20 cellular contexts compared by ENCODE assay signal in genomic region chr19:35184884-35185283, GRCh38. TPM values are rescaled to one million over a fixed set of nuclear protein-coding genes. Genes with fewer than 3 reads are reported as not detected.
DNase-seq lines count a peak whose midpoint lies in the region; ATAC-seq, FAIRE-seq and TF ChIP-seq lines count a peak whose summit lies in the region.
"Had no signal": no experiment of that assay in that cellular context is flagged by ENCODE, and none has a peak within 500 bp of the region (broad histone marks: within the 10 kb centered on the region; RNA-seq: fewer than 3 reads in every experiment).

No MANE protein-coding gene starts in this region.

- no peak for TF ChIP-seq CTCF in A549 (IDR thresholded peaks at IDR 0.05)

- TF ChIP-seq RAD21 in A549 (conservative IDR thresholded peaks at IDR 0.05 in 1 of 2, IDR thresholded peaks at IDR 0.05 in 1 of 2) = no peak

- CTCF ChIA-PET in A549 (lab: Yijun Ruan, JAX) = no interaction called here

- no peak overlapping the region for H3K4me3 ChIP-seq in A549

- no peak overlapping the region for H3K4me3 Mint-ChIP-seq in activated T-cell treated with anti-CD3 and anti-CD28 coated beads, Interleukin-2, amount 50 U/mL, for 72 hours
- no peak overlapping the region for H3K4me3 Mint-ChIP-seq in activated T-cell treated with anti-CD3 and anti-CD28 coated beads, Interleukin-2, amount 50 U/mL, for 24 hours
- no peak overlapping the region for H3K4me3 Mint-ChIP-seq in activated T-helper 17 cell treated with anti-CD3 and anti-CD28 coated beads, Interleukin-2, amount 50 U/mL, for 72 hours
- H3K4me3 Mint-ChIP-seq: CD4-positive, alpha-beta T cell; H9 had no signal

- H3K27ac ChIP-seq in A549 = no peak overlapping the region
- H3K27ac ChIP-seq: C4-2B had no signal

- H3K4me1 ChIP-seq in A549 = no peaks in the 10 kb centered on the region
- H3K4me1 ChIP-seq: Caco-2 had no signal

- H3K4me2 ChIP-seq in A549 = no peak overlapping the region

- no peak for DNase-seq in activated T-cell treated with anti-CD3 and anti-CD28 coated beads, Interleukin-2, amount 50 U/mL, for 72 hours
- no peak for DNase-seq in activated T-cell treated with anti-CD3 and anti-CD28 coated beads, Interleukin-2, amount 50 U/mL, for 24 hours
- no peak for DNase-seq in A549 (ENCODE audit: low read depth in 1 of 2, low spot score in 1 of 2)
- DNase-seq in NCI-H226 = peak; percentile 61
- no peak for DNase-seq in NCI-H526 treated with DMSO at 0.1 percent for 48 hours (lab: John Stamatoyannopoulos, UW)
- no peak for DNase-seq in amniotic stem cell (lab: John Stamatoyannopoulos, UW)
- DNase-seq: AML-193; Caco-2; CD4-positive, alpha-beta T cell; H9 had no signal

- no peaks in the 10 kb centered on the region for H3K27me3 Mint-ChIP-seq in activated T-cell treated with anti-CD3 and anti-CD28 coated beads, Interleukin-2, amount 50 U/mL, for 72 hours (ENCODE audit: low read depth)
- H3K27me3 Mint-ChIP-seq in activated T-cell treated with anti-CD3 and anti-CD28 coated beads, Interleukin-2, amount 50 U/mL, for 24 hours = no peaks in the 10 kb centered on the region
- H3K27me3 Mint-ChIP-seq in activated T-helper 17 cell treated with anti-CD3 and anti-CD28 coated beads, Interleukin-2, amount 50 U/mL, for 72 hours = no peaks in the 10 kb centered on the region
- H3K27me3 Mint-ChIP-seq: CD4-positive, alpha-beta T cell had no signal

- ATAC-seq in activated T-cell treated with anti-CD3 and anti-CD28 coated beads, Interleukin-2, amount 50 U/mL, for 72 hours (replicated peaks in 1 of 2) = peak; percentile 72 to 76
- ATAC-seq in A549 = 0 out of 6 replicates have a peak, but pooled peaks of 1 of the 2 experiments have one; percentile 38
- ATAC-seq in activated T-helper 17 cell treated with anti-CD3 and anti-CD28 coated beads, Interleukin-2, amount 50 U/mL, for 72 hours (replicated peaks) = peak; percentile 75

- H3K27ac Mint-ChIP-seq in activated T-cell treated with anti-CD3 and anti-CD28 coated beads, Interleukin-2, amount 50 U/mL, for 72 hours = no peak overlapping the region
- no peak overlapping the region for H3K27ac Mint-ChIP-seq in activated T-cell treated with anti-CD3 and anti-CD28 coated beads, Interleukin-2, amount 50 U/mL, for 24 hours
- no peak overlapping the region for H3K27ac Mint-ChIP-seq in activated T-helper 17 cell treated with anti-CD3 and anti-CD28 coated beads, Interleukin-2, amount 50 U/mL, for 72 hours
- H3K27ac Mint-ChIP-seq: CD4-positive, alpha-beta T cell; H9 had no signal

- TF ChIP-seq POLR2A in A549 (IDR thresholded peaks at IDR 0.05; ENCODE audit: low read length) = no peak

- FAIRE-seq in A549 (lab: Jason Lieb, UNC) = peak; percentile 72
- FAIRE-seq: A204.1, D721Med, G401.6, GM12891, GM19239, H1, HTR-8/SVneo had no signal

- H3K36me3 Mint-ChIP-seq in activated T-cell treated with anti-CD3 and anti-CD28 coated beads, Interleukin-2, amount 50 U/mL, for 72 hours (ENCODE audit: insufficient read depth in 2 of 2) = no peaks in the 10 kb centered on the region
- no peaks in the 10 kb centered on the region for H3K36me3 Mint-ChIP-seq in activated T-cell treated with anti-CD3 and anti-CD28 coated beads, Interleukin-2, amount 50 U/mL, for 24 hours (ENCODE audit: low read depth)
- H3K36me3 Mint-ChIP-seq in activated T-helper 17 cell treated with anti-CD3 and anti-CD28 coated beads, Interleukin-2, amount 50 U/mL, for 72 hours (ENCODE audit: low read depth) = no peaks in the 10 kb centered on the region

- peaks cover 11% of the 10 kb centered on the region; the same call in 2 of the 3 replicates for H3K9me3 ChIP-seq in A549

- H3K9me3 Mint-ChIP-seq in activated T-cell treated with anti-CD3 and anti-CD28 coated beads, Interleukin-2, amount 50 U/mL, for 72 hours = peaks cover 0 to 2% of the 10 kb centered on the region in 2 donors
- H3K9me3 Mint-ChIP-seq in activated T-cell treated with anti-CD3 and anti-CD28 coated beads, Interleukin-2, amount 50 U/mL, for 24 hours = peaks cover 11% of the 10 kb centered on the region
- no peaks in the 10 kb centered on the region for H3K9me3 Mint-ChIP-seq in activated T-helper 17 cell treated with anti-CD3 and anti-CD28 coated beads, Interleukin-2, amount 50 U/mL, for 72 hours
- H3K9me3 Mint-ChIP-seq: CD4-positive, alpha-beta T cell had no signal

- 9% methylated on average over 2 of the region's 2 CpGs for WGBS in A549 (ENCODE audit: missing lambda C conversion rate)

- POLR2A ChIA-PET in A549 (lab: Yijun Ruan, JAX) = no interaction called here

- H3K4me1 Mint-ChIP-seq in activated T-cell treated with anti-CD3 and anti-CD28 coated beads, Interleukin-2, amount 50 U/mL, for 72 hours (ENCODE audit: low read depth) = peaks cover 13% of the 10 kb centered on the region
- peaks cover 6% of the 10 kb centered on the region for H3K4me1 Mint-ChIP-seq in activated T-cell treated with anti-CD3 and anti-CD28 coated beads, Interleukin-2, amount 50 U/mL, for 24 hours (ENCODE audit: low read depth)
- peaks cover 7% of the 10 kb centered on the region for H3K4me1 Mint-ChIP-seq in activated T-helper 17 cell treated with anti-CD3 and anti-CD28 coated beads, Interleukin-2, amount 50 U/mL, for 72 hours

- no peak for TF ChIP-seq EP300 in A549 (IDR thresholded peaks at IDR 0.05)

TF ChIP-seq in A549, 52 proteins besides CTCF, POLR2A, EP300 and RAD21:
- TF ChIP-seq ELK1 (IDR thresholded peaks at IDR 0.05; ENCODE audit: low read depth, low read length) = no peak
- TF ChIP-seq CBX8 (IDR thresholded peaks at IDR 0.05) = no peak

RNA-seq across cellular contexts. Expression of gene FXYD5, which starts 30.3 kb away (rescaled TPM):
- total RNA-seq in activated T-cell treated with anti-CD3 and anti-CD28 coated beads, Interleukin-2, amount 50 U/mL, for 72 hours = 100 to 1,000 TPM; 331 to 342 TPM
- 70.8 and 77.3 TPM in 2 replicates for polyA plus RNA-seq in A549 (2011; rRNA removed)
- polyA plus RNA-seq in A549 (2012; cell fraction: cytosol; rRNA removed) = 191 and 198 TPM in 2 replicates
- polyA plus RNA-seq in A549 (2012; cell fraction: nucleus; rRNA removed) = 126 and 158 TPM in 2 replicates
- polyA plus RNA-seq in A549 (2017; fragmentation: RNase III; extraction: RNeasy Plus Mini Kit Qiagen cat#74134 plus additional on column Dnase treatment) = 106 to 116 TPM (median 113 TPM) in 3 replicates
- polyA minus RNA-seq in A549 (2011; rRNA and poly(A)+ RNA removed) = 154 and 174 TPM in 2 replicates
- 100 to 1,000 TPM; 214 to 257 TPM for total RNA-seq in activated T-helper 17 cell treated with anti-CD3 and anti-CD28 coated beads, Interleukin-2, amount 50 U/mL, for 72 hours

RNA-seq across cellular contexts. Expression of gene FXYD7, which starts 41.8 kb away (rescaled TPM):
- total RNA-seq in activated T-cell treated with anti-CD3 and anti-CD28 coated beads, Interleukin-2, amount 50 U/mL, for 72 hours = 1 to 10 TPM; 1.0 to 1.2 TPM
- polyA plus RNA-seq in A549 (2011; rRNA removed) (not detected in 2 replicates), A549 (2017; fragmentation: RNase III; extraction: RNeasy Plus Mini Kit Qiagen cat#74134 plus additional on column Dnase treatment) (0.15 TPM in 1 of 3 replicates, not detected in the others)
- polyA plus RNA-seq in A549 (2012; cell fraction: cytosol; rRNA removed) = 0.20 and 0.21 TPM in 2 replicates
- 0.09 and 0.12 TPM in 2 replicates for polyA plus RNA-seq in A549 (2012; cell fraction: nucleus; rRNA removed)
- not detected in 2 replicates for polyA minus RNA-seq in A549 (2011; rRNA and poly(A)+ RNA removed)
- total RNA-seq in activated T-helper 17 cell treated with anti-CD3 and anti-CD28 coated beads, Interleukin-2, amount 50 U/mL, for 72 hours = 1 to 10 TPM in 1 of 2 donors, under 1 TPM in 1; 0.40 to 1.4 TPM
- total RNA-seq: Caco-2 had no signal

RNA-seq across cellular contexts. Expression of gene FAM187B, which starts 43.7 kb away (rescaled TPM):
- total RNA-seq in activated T-cell treated with anti-CD3 and anti-CD28 coated beads, Interleukin-2, amount 50 U/mL, for 72 hours = not detected
- not detected in 2 replicates for polyA plus RNA-seq in A549 (2011; rRNA removed)
- polyA plus RNA-seq in A549 (2012; cell fraction: cytosol; rRNA removed) = not detected in 2 replicates
- not detected in 2 replicates for polyA plus RNA-seq in A549 (2012; cell fraction: nucleus; rRNA removed)
- polyA plus RNA-seq in A549 (2017; fragmentation: RNase III; extraction: RNeasy Plus Mini Kit Qiagen cat#74134 plus additional on column Dnase treatment) = not detected in 3 replicates
- polyA minus RNA-seq in A549 (2011; rRNA and poly(A)+ RNA removed) = not detected in 2 replicates
- under 1 TPM in 1 of 2 donors, not detected in 1; 0.58 TPM for total RNA-seq in activated T-helper 17 cell treated with anti-CD3 and anti-CD28 coated beads, Interleukin-2, amount 50 U/mL, for 72 hours
- total RNA-seq: Caco-2; CD4-positive, alpha-beta T cell; H1; H9 had no signal
- polyA plus RNA-seq: BJ, H1 had no signal

RNA-seq across cellular contexts. Expression of gene FXYD1, which starts 46.3 kb away (rescaled TPM):
- total RNA-seq in activated T-cell treated with anti-CD3 and anti-CD28 coated beads, Interleukin-2, amount 50 U/mL, for 72 hours = 1 to 10 TPM; 1.6 to 2.0 TPM
- polyA plus RNA-seq in A549 (2011; rRNA removed) (not detected in 2 replicates), A549 (2017; fragmentation: RNase III; extraction: RNeasy Plus Mini Kit Qiagen cat#74134 plus additional on column Dnase treatment) (not detected in 3 replicates)
- 0.06 and 0.13 TPM in 2 replicates for polyA plus RNA-seq in A549 (2012; cell fraction: cytosol; rRNA removed)
- polyA plus RNA-seq in A549 (2012; cell fraction: nucleus; rRNA removed) = 0.10 and 0.13 TPM in 2 replicates
- not detected in 2 replicates for polyA minus RNA-seq in A549 (2011; rRNA and poly(A)+ RNA removed)
- total RNA-seq in activated T-helper 17 cell treated with anti-CD3 and anti-CD28 coated beads, Interleukin-2, amount 50 U/mL, for 72 hours = under 1 TPM; 0.54 to 0.93 TPM
- total RNA-seq: Caco-2 had no signal

RNA-seq across cellular contexts. Expression of gene LGI4, which starts 50.0 kb away (rescaled TPM):
- total RNA-seq in activated T-cell treated with anti-CD3 and anti-CD28 coated beads, Interleukin-2, amount 50 U/mL, for 72 hours = under 1 TPM; 0.72 to 1.00 TPM
- polyA plus RNA-seq in A549 (2011; rRNA removed) (0.06 and 0.13 TPM in 2 replicates), A549 (2017; fragmentation: RNase III; extraction: RNeasy Plus Mini Kit Qiagen cat#74134 plus additional on column Dnase treatment) (0.09 to 0.16 TPM (median 0.12 TPM) in 3 replicates)
- 0.06 and 0.09 TPM in 2 replicates for polyA plus RNA-seq in A549 (2012; cell fraction: cytosol; rRNA removed)
- 0.92 and 1.1 TPM in 2 replicates for polyA plus RNA-seq in A549 (2012; cell fraction: nucleus; rRNA removed)
- 0.21 and 0.29 TPM in 2 replicates for polyA minus RNA-seq in A549 (2011; rRNA and poly(A)+ RNA removed)
- total RNA-seq in activated T-helper 17 cell treated with anti-CD3 and anti-CD28 coated beads, Interleukin-2, amount 50 U/mL, for 72 hours = 1 to 10 TPM in 1 of 2 donors, not detected in 1; 1.9 TPM
